Comparison of ENCODE assay signal across 21 cellular contexts in genomic region chr16:70602831-70603230, GRCh38. TPM values are rescaled to one million over a fixed set of nuclear protein-coding genes. Genes with fewer than 3 reads are reported as not detected.
DNase-seq lines count a peak whose midpoint lies in the region; ATAC-seq and TF ChIP-seq lines count a peak whose summit lies in the region.
"Had no signal": no experiment of that assay in that cellular context is flagged by ENCODE, and none has a peak within 500 bp of the region (broad histone marks: within the 10 kb centered on the region; RNA-seq: fewer than 3 reads in every experiment).

No MANE protein-coding gene starts in this region.

- H3K36me3 ChIP-seq in brain microvascular endothelial cell (replicated peaks) = no peaks in the 10 kb centered on the region

- H3K27me3 Mint-ChIP-seq in stimulated activated naive CD8-positive, alpha-beta T cell treated with anti-CD3 and anti-CD28 coated beads, Interleukin-15, Interleukin-2, amounts not matched to agents 100 ng/mL and 50 ng/mL, for 24 hours = no peaks in the 10 kb centered on the region
- H3K27me3 Mint-ChIP-seq in glutamatergic neuron (ENCODE audit: unreplicated experiment) (peaks cover 5% of the 10 kb centered on the region), type B pancreatic cell (peaks cover 8% of the 10 kb centered on the region)
- H3K27me3 Mint-ChIP-seq: CD4-positive, alpha-beta memory T cell had no signal

- H3K4me3 ChIP-seq in brain microvascular endothelial cell (ENCODE audit: low read depth, low read length) = no peak overlapping the region
- H3K4me3 ChIP-seq: GM12878, GM23338 had no signal

- H3K4me1 Mint-ChIP-seq in stimulated activated naive CD8-positive, alpha-beta T cell treated with anti-CD3 and anti-CD28 coated beads, Interleukin-15, Interleukin-2, amounts not matched to agents 100 ng/mL and 50 ng/mL, for 24 hours (ENCODE audit: low read depth) = no peaks in the 10 kb centered on the region
- H3K4me1 Mint-ChIP-seq in glutamatergic neuron (ENCODE audit: low read depth, unreplicated experiment) (peaks cover 10% of the 10 kb centered on the region), type B pancreatic cell (ENCODE audit: unreplicated experiment) (no peaks in the 10 kb centered on the region)
- H3K4me1 Mint-ChIP-seq: CD4-positive, alpha-beta memory T cell had no signal

- H3K27ac ChIP-seq in brain microvascular endothelial cell = no peak overlapping the region

- no peak for ATAC-seq in stimulated activated naive CD8-positive, alpha-beta T cell treated with anti-CD3 and anti-CD28 coated beads, Interleukin-15, Interleukin-2, amounts not matched to agents 100 U/mL and 50 U/mL, for 24 hours
- ATAC-seq: GM12878, GM23338, HCT116 had no signal

- no peaks in the 10 kb centered on the region for H3K9me3 Mint-ChIP-seq in stimulated activated naive CD8-positive, alpha-beta T cell treated with anti-CD3 and anti-CD28 coated beads, Interleukin-15, Interleukin-2, amounts not matched to agents 100 ng/mL and 50 ng/mL, for 24 hours
- peaks cover 9% of the 10 kb centered on the region for H3K9me3 Mint-ChIP-seq in glutamatergic neuron (ENCODE audit: unreplicated experiment)
- no peaks in the 10 kb centered on the region for H3K9me3 Mint-ChIP-seq in type B pancreatic cell
- H3K9me3 Mint-ChIP-seq: CD4-positive, alpha-beta memory T cell; GM23338; H9 had no signal

- TF ChIP-seq CTCF in brain microvascular endothelial cell (IDR thresholded peaks at IDR 0.05; ENCODE audit: low read depth, low read length, missing control alignments) (peak; percentile 24), glutamatergic neuron (IDR thresholded peaks at IDR 0.05; ENCODE audit: partially characterized antibody, unreplicated experiment) (peak; percentile 48), type B pancreatic cell (conservative IDR thresholded peaks at IDR 0.05) (peak; percentile 38)

- DNase-seq in stimulated activated naive CD8-positive, alpha-beta T cell treated with anti-CD3 and anti-CD28 coated beads, Interleukin-15, Interleukin-2, amounts not matched to agents 100 U/mL and 50 U/mL, for 24 hours = no peak
- DNase-seq in brain microvascular endothelial cell (no peak), glutamatergic neuron (peak; percentile 56), type B pancreatic cell (ENCODE audit: extremely low spot score, unreplicated experiment) (no peak), DMS53 treated with DMSO at 0.1 percent for 48 hours (lab: John Stamatoyannopoulos, UW; ENCODE audit: unreplicated experiment) (no peak), cerebellar nuclear complex (lab: John Stamatoyannopoulos, UW) (no peak), NCI-H146 (lab: John Stamatoyannopoulos, UW) (no peak)
- DNase-seq: C1 segment of cervical spinal cord; Caco-2; CD4-positive, alpha-beta memory T cell; DMS153; DMS79; EL; GDM1; H9 had no signal

- H3K27me3 ChIP-seq in brain microvascular endothelial cell (replicated peaks) = no peaks in the 10 kb centered on the region

- H3K4me3 Mint-ChIP-seq in stimulated activated naive CD8-positive, alpha-beta T cell treated with anti-CD3 and anti-CD28 coated beads, Interleukin-15, Interleukin-2, amounts not matched to agents 100 ng/mL and 50 ng/mL, for 24 hours = no peak overlapping the region
- H3K4me3 Mint-ChIP-seq in glutamatergic neuron (ENCODE audit: unreplicated experiment) (peak overlapping the region; percentile 7), type B pancreatic cell (no peak overlapping the region)
- H3K4me3 Mint-ChIP-seq: CD4-positive, alpha-beta memory T cell; GM23338; H9 had no signal

- no peaks in the 10 kb centered on the region for H3K36me3 Mint-ChIP-seq in stimulated activated naive CD8-positive, alpha-beta T cell treated with anti-CD3 and anti-CD28 coated beads, Interleukin-15, Interleukin-2, amounts not matched to agents 100 ng/mL and 50 ng/mL, for 24 hours (ENCODE audit: low read depth)
- no peaks in the 10 kb centered on the region for H3K36me3 Mint-ChIP-seq in glutamatergic neuron (ENCODE audit: unreplicated experiment)
- H3K36me3 Mint-ChIP-seq in type B pancreatic cell = no peaks in the 10 kb centered on the region
- H3K36me3 Mint-ChIP-seq: CD4-positive, alpha-beta memory T cell had no signal

- H3K27ac Mint-ChIP-seq in stimulated activated naive CD8-positive, alpha-beta T cell treated with anti-CD3 and anti-CD28 coated beads, Interleukin-15, Interleukin-2, amounts not matched to agents 100 ng/mL and 50 ng/mL, for 24 hours = peak overlapping the region; percentile 5
- peak overlapping the region; percentile 29 for H3K27ac Mint-ChIP-seq in glutamatergic neuron (ENCODE audit: unreplicated experiment)
- no peak overlapping the region for H3K27ac Mint-ChIP-seq in type B pancreatic cell
- H3K27ac Mint-ChIP-seq: CD4-positive, alpha-beta memory T cell; GM23338; H9 had no signal

- in situ Hi-C loops in brain microvascular endothelial cell (cut with HindIII; ENCODE audit: low pct_ligation_motif_present, low sequenced_read_pairs) = no loop called here

RNA-seq across cellular contexts. Expression of gene IL34, which starts 43.5 kb away (rescaled TPM):
- total RNA-seq in glutamatergic neuron (ENCODE audit: unreplicated experiment) = 0.42 TPM
- 0.40 TPM in 1 of 2 replicates, not detected in the other for total RNA-seq in type B pancreatic cell (ENCODE audit: low replicate concordance)
- total RNA-seq: A673; CD4-positive, alpha-beta memory T cell; GM12878; H4 had no signal
